Comparison of ENCODE assay signal across 1 cellular context in genomic region chr19:18282788-18283141, GRCh38.
A peak's percentile ranks its signal among the peaks of the same experiment; 100 is the strongest.
TF ChIP-seq lines count a peak whose summit lies in the region.

No MANE protein-coding gene starts in this region.

TF ChIP-seq in HepG2, 621 proteins besides CTCF, POLR2A, EP300 and RAD21 (continued from another document):
- no peak for TF ChIP-seq ZFYVE20 (CRISPR knock-in tag; IDR thresholded peaks at IDR 0.05; ENCODE audit: borderline replicate concordance, low read depth)
- no peak for TF ChIP-seq RORA (CRISPR knock-in tag; IDR thresholded peaks at IDR 0.05)
- TF ChIP-seq FOSL2 (CRISPR knock-in tag; IDR thresholded peaks at IDR 0.05), result 0 out of 2 replicates have a peak, but pooled peaks have one; percentile 11
- TF ChIP-seq ZMYM3 (CRISPR knock-in tag; IDR thresholded peaks at IDR 0.05), result peak; percentile 99
- 0 out of 2 replicates have a peak, but pooled peaks have one; percentile 21 for TF ChIP-seq ZNF780A (CRISPR knock-in tag; IDR thresholded peaks at IDR 0.05)
- peak; percentile 94 for TF ChIP-seq MEIS2 (CRISPR knock-in tag; IDR thresholded peaks at IDR 0.05)
- TF ChIP-seq NR2F1 (CRISPR knock-in tag; IDR thresholded peaks at IDR 0.05), result peak; percentile 20 to 26; a peak in 1 of 4 replicates
- no peak for TF ChIP-seq CHCHD3 (CRISPR knock-in tag; IDR thresholded peaks at IDR 0.05)
- 0 out of 2 replicates have a peak, but pooled peaks have one; percentile 41 for TF ChIP-seq CBFB (CRISPR knock-in tag; IDR thresholded peaks at IDR 0.05)
- no peak for TF ChIP-seq FOXP1 (IDR thresholded peaks at IDR 0.05)
- TF ChIP-seq FOXP1 (CRISPR knock-in tag; IDR thresholded peaks at IDR 0.05), result peak; percentile 46; the same call in 1 of the 2 replicates
- peak; percentile 68 for TF ChIP-seq BHLHE40 (IDR thresholded peaks at IDR 0.05; ENCODE audit: low read length)
- TF ChIP-seq SAP130 (CRISPR knock-in tag; IDR thresholded peaks at IDR 0.05; ENCODE audit: low read depth), result peak; percentile 62
- 0 out of 2 replicates have a peak, but pooled peaks have one; percentile 34 for TF ChIP-seq MLX (CRISPR knock-in tag; IDR thresholded peaks at IDR 0.05)
- TF ChIP-seq TEAD3 (CRISPR knock-in tag; optimal IDR thresholded peaks at IDR 0.05; ENCODE audit: borderline replicate concordance), result peak; percentile 38
- peak; percentile 83 for TF ChIP-seq ETV5 (CRISPR knock-in tag; IDR thresholded peaks at IDR 0.05; ENCODE audit: borderline replicate concordance)
- peak; percentile 98 for TF ChIP-seq ZNF691 (CRISPR knock-in tag; IDR thresholded peaks at IDR 0.05; ENCODE audit: borderline replicate concordance, low read depth)
- peak; percentile 21; the same call in 1 of the 2 replicates for TF ChIP-seq ELF1 (CRISPR knock-in tag; IDR thresholded peaks at IDR 0.05)
- no peak for TF ChIP-seq KDM4B (CRISPR knock-in tag; IDR thresholded peaks at IDR 0.05)
- TF ChIP-seq ELF3 (CRISPR knock-in tag; IDR thresholded peaks at IDR 0.05), result 0 out of 2 replicates have a peak, but pooled peaks have one; percentile 18
- no peak for TF ChIP-seq MED13 (CRISPR knock-in tag; IDR thresholded peaks at IDR 0.05)
- TF ChIP-seq ZNF407 (CRISPR knock-in tag; IDR thresholded peaks at IDR 0.05; ENCODE audit: not compliant biosample characterization), result no peak
- TF ChIP-seq ETV6 (CRISPR knock-in tag; conservative IDR thresholded peaks at IDR 0.05), result no peak
- TF ChIP-seq ZNF776 (CRISPR knock-in tag; IDR thresholded peaks at IDR 0.05), result 0 out of 2 replicates have a peak, but pooled peaks have one; percentile 4
- peak; percentile 1; the same call in 1 of the 2 replicates for TF ChIP-seq THAP11 (CRISPR knock-in tag; IDR thresholded peaks at IDR 0.05)
- no peak for TF ChIP-seq PAX8 (CRISPR knock-in tag; IDR thresholded peaks at IDR 0.05; ENCODE audit: borderline replicate concordance)
- peak; percentile 33 for TF ChIP-seq ARID5B (CRISPR knock-in tag; IDR thresholded peaks at IDR 0.05)
- TF ChIP-seq ZNF101 (CRISPR knock-in tag; IDR thresholded peaks at IDR 0.05; ENCODE audit: borderline replicate concordance, low read depth), result no peak
- 0 out of 2 replicates have a peak, but pooled peaks have one; percentile 38 for TF ChIP-seq NCOR1 (IDR thresholded peaks at IDR 0.05; ENCODE audit: borderline replicate concordance, low read length)
- TF ChIP-seq ARHGAP35 (CRISPR knock-in tag; IDR thresholded peaks at IDR 0.05; ENCODE audit: borderline replicate concordance), result 0 out of 2 replicates have a peak, but pooled peaks have one; percentile 37
- peak; percentile 94 for TF ChIP-seq CHD4 (IDR thresholded peaks at IDR 0.05; ENCODE audit: borderline replicate concordance, low read length)
- TF ChIP-seq AGO1 (IDR thresholded peaks at IDR 0.05; ENCODE audit: low read depth, low read length, poor library complexity, severe bottlenecking), result no peak
- TF ChIP-seq TBX2 (CRISPR knock-in tag; IDR thresholded peaks at IDR 0.05; ENCODE audit: borderline replicate concordance), result peak; percentile 46; the same call in 1 of the 2 replicates
- TF ChIP-seq TFE3 (CRISPR knock-in tag; IDR thresholded peaks at IDR 0.05), result peak; percentile 56; the same call in 1 of the 2 replicates
- peak; percentile 18; the same call in 1 of the 2 replicates for TF ChIP-seq MTERF4 (CRISPR knock-in tag; IDR thresholded peaks at IDR 0.05)
- TF ChIP-seq SP5 (CRISPR knock-in tag; IDR thresholded peaks at IDR 0.05; ENCODE audit: borderline replicate concordance, low read depth), result peak; percentile 74
- peak; percentile 85 for TF ChIP-seq ZNF281 (CRISPR knock-in tag; IDR thresholded peaks at IDR 0.05; ENCODE audit: borderline replicate concordance)
- TF ChIP-seq MEF2D (CRISPR knock-in tag; IDR thresholded peaks at IDR 0.05), result no peak
- no peak for TF ChIP-seq XRCC5 (optimal IDR thresholded peaks at IDR 0.05; ENCODE audit: low read length)
- TF ChIP-seq HDAC2 (CRISPR knock-in tag; IDR thresholded peaks at IDR 0.05), result peak; percentile 80
- peak; percentile 51; the same call in 1 of the 2 replicates for TF ChIP-seq MYC (CRISPR knock-in tag; IDR thresholded peaks at IDR 0.05; ENCODE audit: borderline replicate concordance)
- peak; percentile 69 for TF ChIP-seq NR2F6 (IDR thresholded peaks at IDR 0.05)
- peak; percentile 87 for TF ChIP-seq NR2F6 (CRISPR knock-in tag; IDR thresholded peaks at IDR 0.05)
- TF ChIP-seq DMAP1 (CRISPR knock-in tag; IDR thresholded peaks at IDR 0.05), result 0 out of 2 replicates have a peak, but pooled peaks have one; percentile 11
- no peak for TF ChIP-seq SIX1 (CRISPR knock-in tag; IDR thresholded peaks at IDR 0.05; ENCODE audit: borderline replicate concordance)
